Comparison of ENCODE assay signal across 1 cellular context in the genomic region with DNA sequence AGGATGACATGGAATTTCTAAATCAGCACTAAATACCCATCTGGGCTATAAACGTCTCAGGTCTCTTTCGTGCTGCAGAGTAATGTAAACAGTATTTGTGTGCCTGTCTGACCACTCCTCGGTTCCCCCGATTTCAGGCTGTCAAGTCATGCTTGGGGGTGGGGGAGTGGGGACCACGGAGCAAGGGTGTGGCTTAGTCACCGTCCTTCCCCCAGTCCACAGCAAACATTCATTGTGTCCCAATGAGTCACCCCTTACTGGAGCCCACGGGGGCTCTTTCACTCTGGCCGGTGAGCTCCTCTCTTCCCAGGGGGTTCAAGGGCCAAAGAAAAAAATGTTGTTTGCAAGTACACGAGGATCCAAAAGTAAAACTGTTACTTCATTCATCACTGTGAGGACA.
A peak's percentile ranks its signal among the peaks of the same experiment; 100 is the strongest.
TF ChIP-seq lines count a peak whose summit lies in the region.

No MANE protein-coding gene starts in this region.

TF ChIP-seq in HepG2, 621 proteins besides CTCF, POLR2A, EP300 and RAD21 (continued from another document and continues in another):
- TF ChIP-seq, protein P1, sequence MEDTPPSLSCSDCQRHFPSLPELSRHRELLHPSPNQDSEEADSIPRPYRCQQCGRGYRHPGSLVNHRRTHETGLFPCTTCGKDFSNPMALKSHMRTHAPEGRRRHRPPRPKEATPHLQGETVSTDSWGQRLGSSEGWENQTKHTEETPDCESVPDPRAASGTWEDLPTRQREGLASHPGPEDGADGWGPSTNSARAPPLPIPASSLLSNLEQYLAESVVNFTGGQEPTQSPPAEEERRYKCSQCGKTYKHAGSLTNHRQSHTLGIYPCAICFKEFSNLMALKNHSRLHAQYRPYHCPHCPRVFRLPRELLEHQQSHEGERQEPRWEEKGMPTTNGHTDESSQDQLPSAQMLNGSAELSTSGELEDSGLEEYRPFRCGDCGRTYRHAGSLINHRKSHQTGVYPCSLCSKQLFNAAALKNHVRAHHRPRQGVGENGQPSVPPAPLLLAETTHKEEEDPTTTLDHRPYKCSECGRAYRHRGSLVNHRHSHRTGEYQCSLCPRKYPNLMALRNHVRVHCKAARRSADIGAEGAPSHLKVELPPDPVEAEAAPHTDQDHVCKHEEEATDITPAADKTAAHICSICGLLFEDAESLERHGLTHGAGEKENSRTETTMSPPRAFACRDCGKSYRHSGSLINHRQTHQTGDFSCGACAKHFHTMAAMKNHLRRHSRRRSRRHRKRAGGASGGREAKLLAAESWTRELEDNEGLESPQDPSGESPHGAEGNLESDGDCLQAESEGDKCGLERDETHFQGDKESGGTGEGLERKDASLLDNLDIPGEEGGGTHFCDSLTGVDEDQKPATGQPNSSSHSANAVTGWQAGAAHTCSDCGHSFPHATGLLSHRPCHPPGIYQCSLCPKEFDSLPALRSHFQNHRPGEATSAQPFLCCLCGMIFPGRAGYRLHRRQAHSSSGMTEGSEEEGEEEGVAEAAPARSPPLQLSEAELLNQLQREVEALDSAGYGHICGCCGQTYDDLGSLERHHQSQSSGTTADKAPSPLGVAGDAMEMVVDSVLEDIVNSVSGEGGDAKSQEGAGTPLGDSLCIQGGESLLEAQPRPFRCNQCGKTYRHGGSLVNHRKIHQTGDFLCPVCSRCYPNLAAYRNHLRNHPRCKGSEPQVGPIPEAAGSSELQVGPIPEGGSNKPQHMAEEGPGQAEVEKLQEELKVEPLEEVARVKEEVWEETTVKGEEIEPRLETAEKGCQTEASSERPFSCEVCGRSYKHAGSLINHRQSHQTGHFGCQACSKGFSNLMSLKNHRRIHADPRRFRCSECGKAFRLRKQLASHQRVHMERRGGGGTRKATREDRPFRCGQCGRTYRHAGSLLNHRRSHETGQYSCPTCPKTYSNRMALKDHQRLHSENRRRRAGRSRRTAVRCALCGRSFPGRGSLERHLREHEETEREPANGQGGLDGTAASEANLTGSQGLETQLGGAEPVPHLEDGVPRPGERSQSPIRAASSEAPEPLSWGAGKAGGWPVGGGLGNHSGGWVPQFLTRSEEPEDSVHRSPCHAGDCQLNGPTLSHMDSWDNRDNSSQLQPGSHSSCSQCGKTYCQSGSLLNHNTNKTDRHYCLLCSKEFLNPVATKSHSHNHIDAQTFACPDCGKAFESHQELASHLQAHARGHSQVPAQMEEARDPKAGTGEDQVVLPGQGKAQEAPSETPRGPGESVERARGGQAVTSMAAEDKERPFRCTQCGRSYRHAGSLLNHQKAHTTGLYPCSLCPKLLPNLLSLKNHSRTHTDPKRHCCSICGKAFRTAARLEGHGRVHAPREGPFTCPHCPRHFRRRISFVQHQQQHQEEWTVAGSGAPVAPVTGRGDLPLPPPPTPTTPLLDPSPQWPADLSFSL (CRISPR knock-in tag; IDR thresholded peaks at IDR 0.05) = no peak
- TF ChIP-seq, protein P2, sequence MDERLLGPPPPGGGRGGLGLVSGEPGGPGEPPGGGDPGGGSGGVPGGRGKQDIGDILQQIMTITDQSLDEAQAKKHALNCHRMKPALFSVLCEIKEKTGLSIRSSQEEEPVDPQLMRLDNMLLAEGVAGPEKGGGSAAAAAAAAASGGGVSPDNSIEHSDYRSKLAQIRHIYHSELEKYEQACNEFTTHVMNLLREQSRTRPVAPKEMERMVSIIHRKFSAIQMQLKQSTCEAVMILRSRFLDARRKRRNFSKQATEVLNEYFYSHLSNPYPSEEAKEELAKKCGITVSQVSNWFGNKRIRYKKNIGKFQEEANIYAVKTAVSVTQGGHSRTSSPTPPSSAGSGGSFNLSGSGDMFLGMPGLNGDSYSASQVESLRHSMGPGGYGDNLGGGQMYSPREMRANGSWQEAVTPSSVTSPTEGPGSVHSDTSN (CRISPR knock-in tag; IDR thresholded peaks at IDR 0.05) = no peak
- TF ChIP-seq HNF4G (IDR thresholded peaks at IDR 0.05; ENCODE audit: borderline replicate concordance, low read depth, low read length) (no peak), HNF4G (CRISPR knock-in tag; IDR thresholded peaks at IDR 0.05; ENCODE audit: borderline replicate concordance, low read depth) (peak; percentile 60; the same call in 1 of the 2 replicates), IKZF1 (IDR thresholded peaks at IDR 0.05) (no peak), ZFP82 (CRISPR knock-in tag; IDR thresholded peaks at IDR 0.05; ENCODE audit: borderline replicate concordance) (no peak), ZMYM2 (CRISPR knock-in tag; IDR thresholded peaks at IDR 0.05) (no peak), HHEX (CRISPR knock-in tag; IDR thresholded peaks at IDR 0.05) (no peak), CHD2 (IDR thresholded peaks at IDR 0.05; ENCODE audit: low read depth, low read length) (no peak), ZNF3 (CRISPR knock-in tag; IDR thresholded peaks at IDR 0.05) (no peak), HMG20A (CRISPR knock-in tag; IDR thresholded peaks at IDR 0.05; ENCODE audit: borderline replicate concordance) (peak; percentile 10; the same call in 1 of the 2 replicates), ZNF143 (CRISPR knock-in tag; IDR thresholded peaks at IDR 0.05) (no peak), BCLAF1 (IDR thresholded peaks at IDR 0.05) (no peak), ZZZ3 (CRISPR knock-in tag; IDR thresholded peaks at IDR 0.05; ENCODE audit: borderline replicate concordance) (no peak), SP1 (IDR thresholded peaks at IDR 0.05) (no peak), SP1 (CRISPR knock-in tag; IDR thresholded peaks at IDR 0.05) (no peak), NAIF1 (CRISPR knock-in tag; IDR thresholded peaks at IDR 0.05; ENCODE audit: borderline replicate concordance) (no peak), FOXA3 (CRISPR knock-in tag; IDR thresholded peaks at IDR 0.05) (peak; percentile 52), SRSF1 (optimal IDR thresholded peaks at IDR 0.05; ENCODE audit: low read depth, low read length) (no peak), ZNF292 (CRISPR knock-in tag; IDR thresholded peaks at IDR 0.05; ENCODE audit: borderline replicate concordance, low read depth) (peak; percentile 42; the same call in 1 of the 2 replicates), GTF3A (CRISPR knock-in tag; conservative IDR thresholded peaks at IDR 0.05) (no peak), FOXA1 (IDR thresholded peaks at IDR 0.05) (no peak), FOXA1 (CRISPR knock-in tag; IDR thresholded peaks at IDR 0.05) (no peak), ZNF451 (CRISPR knock-in tag; IDR thresholded peaks at IDR 0.05) (no peak), TRAFD1 (CRISPR knock-in tag; IDR thresholded peaks at IDR 0.05; ENCODE audit: borderline replicate concordance) (no peak), NFRKB (IDR thresholded peaks at IDR 0.05) (no peak), ZNF747 (CRISPR knock-in tag; IDR thresholded peaks at IDR 0.05; ENCODE audit: borderline replicate concordance) (no peak), KDM5A (IDR thresholded peaks at IDR 0.05; ENCODE audit: borderline replicate concordance, low read length) (no peak), RXRA (CRISPR knock-in tag; IDR thresholded peaks at IDR 0.05) (0 out of 2 replicates have a peak, but pooled peaks have one; percentile 38), FOXO1 (CRISPR knock-in tag; IDR thresholded peaks at IDR 0.05) (no peak; the same call in 1 of the 2 replicates)
- TF ChIP-seq, protein P3, sequence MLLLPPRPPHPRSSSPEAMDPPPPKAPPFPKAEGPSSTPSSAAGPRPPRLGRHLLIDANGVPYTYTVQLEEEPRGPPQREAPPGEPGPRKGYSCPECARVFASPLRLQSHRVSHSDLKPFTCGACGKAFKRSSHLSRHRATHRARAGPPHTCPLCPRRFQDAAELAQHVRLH (CRISPR knock-in tag; IDR thresholded peaks at IDR 0.05; ENCODE audit: borderline replicate concordance, low read depth) = no peak
- TF ChIP-seq, protein P4, sequence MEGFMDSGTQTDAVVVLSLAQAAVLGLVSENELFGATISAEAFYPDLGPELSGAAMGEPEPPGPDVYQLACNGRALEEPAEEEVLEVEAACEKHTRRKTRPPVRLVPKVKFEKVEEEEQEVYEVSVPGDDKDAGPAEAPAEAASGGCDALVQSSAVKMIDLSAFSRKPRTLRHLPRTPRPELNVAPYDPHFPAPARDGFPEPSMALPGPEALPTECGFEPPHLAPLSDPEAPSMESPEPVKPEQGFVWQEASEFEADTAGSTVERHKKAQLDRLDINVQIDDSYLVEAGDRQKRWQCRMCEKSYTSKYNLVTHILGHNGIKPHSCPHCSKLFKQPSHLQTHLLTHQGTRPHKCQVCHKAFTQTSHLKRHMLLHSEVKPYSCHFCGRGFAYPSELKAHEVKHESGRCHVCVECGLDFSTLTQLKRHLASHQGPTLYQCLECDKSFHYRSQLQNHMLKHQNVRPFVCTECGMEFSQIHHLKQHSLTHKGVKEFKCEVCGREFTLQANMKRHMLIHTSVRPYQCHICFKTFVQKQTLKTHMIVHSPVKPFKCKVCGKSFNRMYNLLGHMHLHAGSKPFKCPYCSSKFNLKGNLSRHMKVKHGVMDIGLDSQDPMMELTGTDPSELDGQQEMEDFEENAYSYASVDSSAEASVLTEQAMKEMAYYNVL (CRISPR knock-in tag; IDR thresholded peaks at IDR 0.05; ENCODE audit: borderline replicate concordance) = no peak
- TF ChIP-seq, protein P5, sequence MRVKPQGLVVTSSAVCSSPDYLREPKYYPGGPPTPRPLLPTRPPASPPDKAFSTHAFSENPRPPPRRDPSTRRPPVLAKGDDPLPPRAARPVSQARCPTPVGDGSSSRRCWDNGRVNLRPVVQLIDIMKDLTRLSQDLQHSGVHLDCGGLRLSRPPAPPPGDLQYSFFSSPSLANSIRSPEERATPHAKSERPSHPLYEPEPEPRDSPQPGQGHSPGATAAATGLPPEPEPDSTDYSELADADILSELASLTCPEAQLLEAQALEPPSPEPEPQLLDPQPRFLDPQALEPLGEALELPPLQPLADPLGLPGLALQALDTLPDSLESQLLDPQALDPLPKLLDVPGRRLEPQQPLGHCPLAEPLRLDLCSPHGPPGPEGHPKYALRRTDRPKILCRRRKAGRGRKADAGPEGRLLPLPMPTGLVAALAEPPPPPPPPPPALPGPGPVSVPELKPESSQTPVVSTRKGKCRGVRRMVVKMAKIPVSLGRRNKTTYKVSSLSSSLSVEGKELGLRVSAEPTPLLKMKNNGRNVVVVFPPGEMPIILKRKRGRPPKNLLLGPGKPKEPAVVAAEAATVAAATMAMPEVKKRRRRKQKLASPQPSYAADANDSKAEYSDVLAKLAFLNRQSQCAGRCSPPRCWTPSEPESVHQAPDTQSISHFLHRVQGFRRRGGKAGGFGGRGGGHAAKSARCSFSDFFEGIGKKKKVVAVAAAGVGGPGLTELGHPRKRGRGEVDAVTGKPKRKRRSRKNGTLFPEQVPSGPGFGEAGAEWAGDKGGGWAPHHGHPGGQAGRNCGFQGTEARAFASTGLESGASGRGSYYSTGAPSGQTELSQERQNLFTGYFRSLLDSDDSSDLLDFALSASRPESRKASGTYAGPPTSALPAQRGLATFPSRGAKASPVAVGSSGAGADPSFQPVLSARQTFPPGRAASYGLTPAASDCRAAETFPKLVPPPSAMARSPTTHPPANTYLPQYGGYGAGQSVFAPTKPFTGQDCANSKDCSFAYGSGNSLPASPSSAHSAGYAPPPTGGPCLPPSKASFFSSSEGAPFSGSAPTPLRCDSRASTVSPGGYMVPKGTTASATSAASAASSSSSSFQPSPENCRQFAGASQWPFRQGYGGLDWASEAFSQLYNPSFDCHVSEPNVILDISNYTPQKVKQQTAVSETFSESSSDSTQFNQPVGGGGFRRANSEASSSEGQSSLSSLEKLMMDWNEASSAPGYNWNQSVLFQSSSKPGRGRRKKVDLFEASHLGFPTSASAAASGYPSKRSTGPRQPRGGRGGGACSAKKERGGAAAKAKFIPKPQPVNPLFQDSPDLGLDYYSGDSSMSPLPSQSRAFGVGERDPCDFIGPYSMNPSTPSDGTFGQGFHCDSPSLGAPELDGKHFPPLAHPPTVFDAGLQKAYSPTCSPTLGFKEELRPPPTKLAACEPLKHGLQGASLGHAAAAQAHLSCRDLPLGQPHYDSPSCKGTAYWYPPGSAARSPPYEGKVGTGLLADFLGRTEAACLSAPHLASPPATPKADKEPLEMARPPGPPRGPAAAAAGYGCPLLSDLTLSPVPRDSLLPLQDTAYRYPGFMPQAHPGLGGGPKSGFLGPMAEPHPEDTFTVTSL (CRISPR knock-in tag; IDR thresholded peaks at IDR 0.05; ENCODE audit: borderline replicate concordance) = peak; percentile 71; the same call in 1 of the 2 replicates
- TF ChIP-seq, protein P6, sequence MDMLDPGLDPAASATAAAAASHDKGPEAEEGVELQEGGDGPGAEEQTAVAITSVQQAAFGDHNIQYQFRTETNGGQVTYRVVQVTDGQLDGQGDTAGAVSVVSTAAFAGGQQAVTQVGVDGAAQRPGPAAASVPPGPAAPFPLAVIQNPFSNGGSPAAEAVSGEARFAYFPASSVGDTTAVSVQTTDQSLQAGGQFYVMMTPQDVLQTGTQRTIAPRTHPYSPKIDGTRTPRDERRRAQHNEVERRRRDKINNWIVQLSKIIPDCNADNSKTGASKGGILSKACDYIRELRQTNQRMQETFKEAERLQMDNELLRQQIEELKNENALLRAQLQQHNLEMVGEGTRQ (IDR thresholded peaks at IDR 0.05; ENCODE audit: low read depth, low read length) = no peak
- TF ChIP-seq, protein P6 (CRISPR knock-in tag; IDR thresholded peaks at IDR 0.05; ENCODE audit: borderline replicate concordance) = no peak
